In the genomic region with DNA sequence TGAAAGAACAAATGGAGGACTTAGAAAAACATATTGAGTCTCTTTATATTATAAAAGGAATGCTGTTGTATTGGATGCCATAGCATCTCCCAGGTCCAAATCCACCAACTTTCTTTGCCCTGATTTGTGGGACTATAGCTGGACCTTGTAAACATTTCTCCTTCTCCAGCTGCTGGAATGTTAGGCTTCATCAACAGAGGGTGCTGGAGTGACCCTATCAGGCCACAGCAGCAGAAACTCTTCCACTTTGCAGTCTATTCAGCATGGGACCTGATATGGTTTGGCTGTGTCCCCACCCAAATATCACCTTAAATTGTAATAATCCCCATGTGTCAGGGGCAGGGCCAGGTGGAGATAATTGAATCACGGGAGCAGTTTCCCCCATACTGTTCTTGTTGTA, we compare ENCODE assay signal across 19 cellular contexts.
DNase-seq lines count a peak whose midpoint lies in the region; ATAC-seq and TF ChIP-seq lines count a peak whose summit lies in the region.
"Had no signal": no experiment of that assay in that cellular context is flagged by ENCODE, and none has a peak within 500 bp of the region (broad histone marks: within the 10 kb centered on the region; RNA-seq: fewer than 3 reads in every experiment).

No MANE protein-coding gene starts in this region.

- H4K20me1 ChIP-seq in fibroblast of lung (ENCODE audit: control insufficient read depth, extremely low read depth, insufficient read depth, low read length): no peaks in the 10 kb centered on the region

- H3K27me3 Mint-ChIP-seq in osteocyte (ENCODE audit: unreplicated experiment) (no peaks in the 10 kb centered on the region), T-cell (peaks cover 9 to 19% of the 10 kb centered on the region in 2 donors)
- peaks cover 19% of the 10 kb centered on the region for H3K27me3 Mint-ChIP-seq in activated CD4-positive, alpha-beta memory T cell treated with anti-CD3 and anti-CD28 coated beads for 36 hours

- H3K36me3 ChIP-seq in fibroblast of lung (ENCODE audit: control insufficient read depth, insufficient read depth, low read length): no peaks in the 10 kb centered on the region

- H3K36me3 Mint-ChIP-seq in osteocyte (ENCODE audit: unreplicated experiment) (no peaks in the 10 kb centered on the region), T-cell (no peaks in the 10 kb centered on the region)
- H3K36me3 Mint-ChIP-seq in activated CD4-positive, alpha-beta memory T cell treated with anti-CD3 and anti-CD28 coated beads for 36 hours: no peaks in the 10 kb centered on the region
- H3K36me3 Mint-ChIP-seq: immature natural killer cell had no signal

- H3K4me3 ChIP-seq in fibroblast of lung (replicated peaks in 1 of 4; ENCODE audit: control extremely low read depth in 1 of 4, insufficient read depth in 1 of 4, low read depth in 3 of 4, low read length in 4 of 4): no peak overlapping the region
- H3K4me3 ChIP-seq: PC-9 had no signal

- CTCF ChIA-PET in T-cell (lab: Charles Lee): no interaction called here
- CTCF ChIA-PET in activated CD4-positive, alpha-beta memory T cell treated with anti-CD3 and anti-CD28 coated beads for 36 hours (lab: Charles Lee): no interaction called here

- H3K79me2 ChIP-seq in fibroblast of lung (ENCODE audit: control insufficient read depth, insufficient read depth, low read length): no peaks in the 10 kb centered on the region

- H3K4me1 Mint-ChIP-seq in osteocyte (ENCODE audit: unreplicated experiment) (peaks cover 21% of the 10 kb centered on the region), T-cell (no peaks in the 10 kb centered on the region)
- no peaks in the 10 kb centered on the region for H3K4me1 Mint-ChIP-seq in activated CD4-positive, alpha-beta memory T cell treated with anti-CD3 and anti-CD28 coated beads for 36 hours (ENCODE audit: low read depth)
- H3K4me1 Mint-ChIP-seq: central memory CD8-positive, alpha-beta T cell; immature natural killer cell had no signal

- no peaks in the 10 kb centered on the region for H3K9me3 Mint-ChIP-seq in osteocyte (ENCODE audit: unreplicated experiment)
- no peaks in the 10 kb centered on the region for H3K9me3 Mint-ChIP-seq in T-cell
- H3K9me3 Mint-ChIP-seq in activated CD4-positive, alpha-beta memory T cell treated with anti-CD3 and anti-CD28 coated beads for 36 hours: peaks cover 3% of the 10 kb centered on the region
- H3K9me3 Mint-ChIP-seq: activated T-cell treated with anti-CD3 and anti-CD28 coated beads, Interleukin-2, amount 50 U/mL, for 4 hours; central memory CD8-positive, alpha-beta T cell had no signal

- ATAC-seq in T-cell (replicated peaks in 1 of 4): no peak
- ATAC-seq: activated T-cell treated with anti-CD3 and anti-CD28 coated beads, Interleukin-2, amount 50 U/mL, for 4 hours had no signal

- intact Hi-C loops in activated CD4-positive, alpha-beta memory T cell treated with anti-CD3 and anti-CD28 coated beads for 36 hours (cut with micrococcal nuclease): no loop called here

- POLR2A ChIA-PET in T-cell (lab: Charles Lee): no interaction called here
- POLR2A ChIA-PET in activated CD4-positive, alpha-beta memory T cell treated with anti-CD3 and anti-CD28 coated beads for 36 hours (lab: Charles Lee): no interaction called here

- no peak overlapping the region for H3K27ac Mint-ChIP-seq in osteocyte (ENCODE audit: unreplicated experiment)
- no peak overlapping the region for H3K27ac Mint-ChIP-seq in T-cell
- H3K27ac Mint-ChIP-seq in activated CD4-positive, alpha-beta memory T cell treated with anti-CD3 and anti-CD28 coated beads for 36 hours: no peak overlapping the region
- H3K27ac Mint-ChIP-seq: activated naive CD4-positive, alpha-beta T cell treated with anti-CD3 and anti-CD28 coated beads for 36 hours; immature natural killer cell had no signal

- no peak overlapping the region for H3K27ac ChIP-seq in fibroblast of lung (ENCODE audit: insufficient read depth, low read length)
- H3K27ac ChIP-seq: PC-9 had no signal

- peaks cover 18% of the 10 kb centered on the region for H3K4me1 ChIP-seq in fibroblast of lung (ENCODE audit: control insufficient read depth, extremely low read depth, insufficient read depth, low read length)

- no peak overlapping the region for H2AFZ ChIP-seq in fibroblast of lung (ENCODE audit: low read length)
- H2AFZ ChIP-seq: PC-9 had no signal

- H3K27me3 ChIP-seq in fibroblast of lung (ENCODE audit: control insufficient read depth, insufficient read depth, low read length): no peaks in the 10 kb centered on the region

- H3K9ac ChIP-seq in fibroblast of lung (ENCODE audit: insufficient read depth, low read length): no peak overlapping the region

- H3K4me3 Mint-ChIP-seq in osteocyte (ENCODE audit: unreplicated experiment): no peak overlapping the region
- H3K4me3 Mint-ChIP-seq in T-cell: no peak overlapping the region
- H3K4me3 Mint-ChIP-seq in activated CD4-positive, alpha-beta memory T cell treated with anti-CD3 and anti-CD28 coated beads for 36 hours: no peak overlapping the region
- H3K4me3 Mint-ChIP-seq: activated naive CD4-positive, alpha-beta T cell treated with anti-CD3 and anti-CD28 coated beads for 36 hours; activated T-cell treated with anti-CD3 and anti-CD28 coated beads, Interleukin-2, amount 50 U/mL, for 4 hours; central memory CD8-positive, alpha-beta T cell; immature natural killer cell had no signal

- no peaks in the 10 kb centered on the region for H3K9me3 ChIP-seq in fibroblast of lung (ENCODE audit: control insufficient read depth, insufficient read depth, low read depth, low read length)

- DNase-seq in EH (ENCODE audit: low read depth) (peak; percentile 18), M059J (ENCODE audit: low read depth) (peak; percentile 22), fibroblast of lung (ENCODE audit: low read depth in 2 of 2) (peak in 1 of 2 donors; percentile 37), osteocyte (ENCODE audit: extremely low spot score, unreplicated experiment) (peak; percentile 25), NCI-H1105 (lab: John Stamatoyannopoulos, UW) (no peak), T-cell (no peak)
- DNase-seq in activated CD4-positive, alpha-beta memory T cell treated with anti-CD3 and anti-CD28 coated beads for 36 hours: no peak
- DNase-seq: activated CD4-positive, CD25-positive, alpha-beta regulatory T cell; activated naive CD4-positive, alpha-beta T cell treated with anti-CD3 and anti-CD28 coated beads for 36 hours; activated T-cell treated with anti-CD3 and anti-CD28 coated beads, Interleukin-2, amount 50 U/mL, for 4 hours; C1 segment of cervical spinal cord; effector memory CD4-positive, alpha-beta T cell; GDM1; immature natural killer cell; NCI-H187; NCI-H2227 treated with DMSO at 0.1 percent for 48 hours; NCI-H82; PC-9 had no signal

- H3K4me2 ChIP-seq in fibroblast of lung (ENCODE audit: extremely low read depth, insufficient read depth, low read length): no peak overlapping the region
- H3K4me2 ChIP-seq: PC-9 had no signal

- TF ChIP-seq CTCF in fibroblast of lung (conservative IDR thresholded peaks at IDR 0.05 in 1 of 2, IDR thresholded peaks at IDR 0.05 in 1 of 2; ENCODE audit: low read depth in 1 of 2, low read length in 2 of 2) (peak; percentile 17 to 35), osteocyte (IDR thresholded peaks at IDR 0.05) (peak; percentile 15)

Comparison
In these comparisons a context has a peak if more than half of its experiments do, and no peak if none do; other contexts are left out.
1. DNase-seq: peak in EH (single experiment), M059J (single experiment) and osteocyte (single experiment); none in NCI-H1105 (single experiment), T-cell (0 of 34) and activated CD4-positive, alpha-beta memory T cell treated with anti-CD3 and anti-CD28 coated beads for 36 hours (single experiment).